In genomic region chr11:15754221-15754620, GRCh38 we compare ENCODE assay signal across 18 cellular contexts.
"Had no signal": no experiment of that assay in that cellular context is flagged by ENCODE, and none has a peak within 500 bp of the region (broad histone marks: within the 10 kb centered on the region; RNA-seq: fewer than 3 reads in every experiment).

No MANE protein-coding gene starts in this region.

- H3K27me3 ChIP-seq: SJSA1 had no signal

- H3K36me3 ChIP-seq: SJSA1 had no signal

- H3K27ac ChIP-seq: SJSA1, SK-N-MC had no signal

- H3K9me3 ChIP-seq: SJSA1 had no signal

- H3K4me3 ChIP-seq: SJSA1, SK-N-MC had no signal

- DNase-seq: KBM-7, MV-4-11, NCI-H1048, NCI-H1105, NCI-H1417, NCI-H1436 treated with DMSO at 0.1 percent for 48 hours, NCI-H1694, NCI-H187 treated with DMSO at 0.1 percent for 48 hours, NCI-H2029 treated with DMSO at 0.1 percent for 48 hours, NCI-H2227 treated with DMSO at 0.1 percent for 48 hours, NCI-H524, NCI-H526 treated with DMSO at 0.1 percent for 48 hours, NCI-H748 treated with DMSO at 0.1 percent for 48 hours, Right ventricle myocardium superior, RPMI8226, SIG-M5 had no signal
